Comparison of ENCODE assay signal across 15 cellular contexts in the genomic region with DNA sequence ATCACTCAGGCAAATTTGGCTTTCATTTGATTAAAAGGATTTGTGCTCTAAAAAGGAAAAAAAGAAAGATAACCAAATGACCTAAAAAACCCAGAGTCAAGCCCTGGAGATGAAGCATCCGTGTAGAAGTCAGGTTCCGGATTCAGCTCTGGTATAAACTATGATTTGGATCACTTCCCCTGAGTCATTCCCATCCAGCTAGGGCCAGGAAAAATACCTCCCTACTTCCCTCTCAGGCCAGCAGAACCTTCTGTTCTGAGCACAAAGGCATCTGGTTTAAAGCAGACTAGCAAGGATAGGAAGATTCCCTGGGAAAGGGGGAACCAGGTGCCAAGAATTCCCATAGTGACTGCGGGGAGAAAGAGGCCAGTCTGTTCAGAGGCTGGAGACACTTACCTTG. TPM values are rescaled to one million over a fixed set of nuclear protein-coding genes. Genes with fewer than 3 reads are reported as not detected.
DNase-seq lines count a peak whose midpoint lies in the region; ATAC-seq and TF ChIP-seq lines count a peak whose summit lies in the region.
"Had no signal": no experiment of that assay in that cellular context is flagged by ENCODE, and none has a peak within 500 bp of the region (broad histone marks: within the 10 kb centered on the region; RNA-seq: fewer than 3 reads in every experiment).

No MANE protein-coding gene starts in this region.

- intact Hi-C loops in IMR-90 (cut with micrococcal nuclease) (no loop called here), tibial artery (cut with DNase I; ENCODE audit: low total_unique reads) (no loop called here)

- peak overlapping the region; percentile 59 for H3K4ac ChIP-seq in IMR-90 (ENCODE audit: low read depth, low read length)

- dilution Hi-C loops in IMR-90 (cut with HindIII; ENCODE audit: low sequenced_read_pairs, unreplicated experiment), result no loop called here

- H3K4me2 ChIP-seq in IMR-90 (ENCODE audit: low read depth, low read length), result no peak overlapping the region

- TF ChIP-seq CTCF in IMR-90 (conservative IDR thresholded peaks at IDR 0.05; ENCODE audit: low read depth, low read length) (no peak), cardiac fibroblast (IDR thresholded peaks at IDR 0.05; ENCODE audit: low read depth, low read length) (no peak), tibial artery (IDR thresholded peaks at IDR 0.05) (no peak)

- H3K27ac ChIP-seq in IMR-90 (ENCODE audit: insufficient read depth, low read length) (peak overlapping the region; percentile 71), tibial artery (peak overlapping the region; percentile 47 to 55)
- H3K27ac ChIP-seq: colonic mucosa, skin epidermis had no signal

- peaks cover 0 to 18% of the 10 kb centered on the region in 2 experiments; a peak in 3 of 4 replicates for H3K79me1 ChIP-seq in IMR-90 (ENCODE audit: low read depth in 1 of 2, low read length in 2 of 2)

- CTCF ChIA-PET in IMR-90 (lab: Yijun Ruan, JAX), result interaction anchor here (0.7 to 1.1 kb wide), 2 partner anchors 9 to 43 kb away, joined by 3 to 6 read pairs; no protein-coding TSS in a partner anchor

- H3K27me3 ChIP-seq in IMR-90 (ENCODE audit: control insufficient read depth, insufficient read depth, low read length) (no peaks in the 10 kb centered on the region), tibial artery (no peaks in the 10 kb centered on the region)
- H3K27me3 ChIP-seq: colonic mucosa, heart left ventricle had no signal

- H3K18ac ChIP-seq in IMR-90 (ENCODE audit: low read depth, low read length), result peak overlapping the region; percentile 66; the same call in 1 of the 2 replicates

- 100% methylated on average over 1 of the region's 3 CpGs; no CpG with 5 or more reads in 1 of the 2 experiments for WGBS in IMR-90 (ENCODE audit: extremely low coverage in 2 of 2, insufficient read length in 1 of 2), 2 experiments

- H2BK15ac ChIP-seq in IMR-90 (ENCODE audit: low read depth, low read length), result peak overlapping the region; percentile 23; the same call in 1 of the 3 replicates

- no peak overlapping the region for H3K4me3 ChIP-seq in IMR-90 (ENCODE audit: insufficient read depth, low read depth, low read length)
- H3K4me3 ChIP-seq in cardiac fibroblast (replicated peaks in 1 of 2; ENCODE audit: low read depth in 2 of 2, low read length in 2 of 2), result no peak overlapping the region
- H3K4me3 ChIP-seq in tibial artery, result no peak overlapping the region
- H3K4me3 ChIP-seq: colonic mucosa, heart left ventricle, skin epidermis had no signal

- peak overlapping the region; percentile 67 for H4K5ac ChIP-seq in IMR-90 (ENCODE audit: low read depth, low read length)

- DNase-seq in IMR-90, result peak; percentile 81
- peak; percentile 69 to 70 for DNase-seq in cardiac fibroblast (ENCODE audit: low read depth in 2 of 2)
- DNase-seq in glomerular visceral epithelial cell (ENCODE audit: extremely low spot score), result peak; percentile 52
- DNase-seq in tibial artery, result no peak
- no peak for DNase-seq in NCI-H510A (lab: John Stamatoyannopoulos, UW)
- DNase-seq: activated naive CD4-positive, alpha-beta T cell; colonic mucosa; COR-L47; heart left ventricle; NCI-H1436; NCI-H748 treated with DMSO at 0.1 percent for 48 hours had no signal

- H3K4me1 ChIP-seq in IMR-90 (ENCODE audit: control insufficient read depth, insufficient read depth, low read length) (peaks cover 15% of the 10 kb centered on the region), tibial artery (peaks cover 0 to 7% (median 3%) of the 10 kb centered on the region in 4 donors)
- H3K4me1 ChIP-seq: colonic mucosa, heart left ventricle had no signal

- peaks cover 27% of the 10 kb centered on the region; the same call in 1 of the 2 replicates for H3K9me1 ChIP-seq in IMR-90 (ENCODE audit: insufficient read depth, low read length)

- BruUV-seq in IMR-90 (replicated peaks; lab: Mats Ljungman, UMichigan), result no TSS peak

- H2BK20ac ChIP-seq in IMR-90 (ENCODE audit: low read depth, low read length), result peak overlapping the region; percentile 51; the same call in 1 of the 2 replicates

- no peak for TF ChIP-seq RAD21 in IMR-90 (IDR thresholded peaks at IDR 0.05; ENCODE audit: low read length)

- H2AFZ ChIP-seq in IMR-90 (replicated peaks; ENCODE audit: low read length, poor library complexity), result no peak overlapping the region

- H4K20me1 ChIP-seq in IMR-90 (ENCODE audit: insufficient read depth, low read length), result 0 out of 2 replicates have a peak, but pooled peaks cover 3% of the 10 kb centered on the region

- H3K36me3 ChIP-seq in IMR-90 (ENCODE audit: control insufficient read depth, insufficient read depth, low read length) (peaks cover 20% of the 10 kb centered on the region; the same call in 1 of the 2 replicates), tibial artery (peaks cover 59 to 85% (median 83%) of the 10 kb centered on the region in 3 donors)

- H3K9me3 ChIP-seq in IMR-90 (ENCODE audit: control insufficient read depth, insufficient read depth, low read length), result no peaks in the 10 kb centered on the region
- no peaks in the 10 kb centered on the region for H3K9me3 ChIP-seq in tibial artery
- H3K9me3 ChIP-seq: colonic mucosa, heart left ventricle had no signal

- H2AK5ac ChIP-seq in IMR-90 (ENCODE audit: low read depth, low read length), result peak overlapping the region; percentile 75

- POLR2A ChIA-PET in IMR-90 (lab: Charles Lee; ENCODE audit: unreplicated experiment), result no interaction called here

- peak overlapping the region; percentile 65; the same call in 1 of the 2 replicates for H4K91ac ChIP-seq in IMR-90 (ENCODE audit: insufficient read depth, low read depth, low read length)

- peak; percentile 90 for ATAC-seq in IMR-90 (ENCODE audit: low read depth)
- ATAC-seq in GM18909 (IDR thresholded peaks at IDR 0.05; ENCODE audit: poor library complexity, unreplicated experiment), result no peak
- ATAC-seq in GM19324 (IDR thresholded peaks at IDR 0.05; ENCODE audit: low FRiP score, unreplicated experiment), result no peak
- ATAC-seq: Right ventricle myocardium inferior had no signal

- 0 out of 2 replicates have a peak overlapping the region, but pooled peaks have one; percentile 11 for H3K56ac ChIP-seq in IMR-90 (ENCODE audit: extremely low read depth, insufficient read depth, low read length)

- peak overlapping the region; percentile 86 for H2AK9ac ChIP-seq in IMR-90 (replicated peaks; ENCODE audit: low read depth, low read length, poor library complexity)

- peak overlapping the region; percentile 74 for H2BK5ac ChIP-seq in IMR-90 (ENCODE audit: low read depth, low read length, poor library complexity, severe bottlenecking)

- peak overlapping the region in 1 of 2 experiments; percentile 65; a peak in 2 of 4 replicates for H4K8ac ChIP-seq in IMR-90 (ENCODE audit: low read depth in 2 of 2, low read length in 2 of 2)

- H3K23ac ChIP-seq in IMR-90 (ENCODE audit: low read depth, low read length), result peak overlapping the region; percentile 30; the same call in 1 of the 2 replicates

- in situ Hi-C loops in IMR-90 (cut with MboI; ENCODE audit: low sequenced_read_pairs), result no loop called here

- H2BK120ac ChIP-seq in IMR-90 (ENCODE audit: low read depth, low read length), result peak overlapping the region; percentile 59; the same call in 1 of the 2 replicates

- TF ChIP-seq POLR2A in IMR-90 (IDR thresholded peaks at IDR 0.05; ENCODE audit: low read depth, low read length), result no peak

- H3K14ac ChIP-seq in IMR-90 (replicated peaks; ENCODE audit: low read depth, low read length), result peak overlapping the region; percentile 77

- H3K9ac ChIP-seq in IMR-90 (ENCODE audit: low read depth, low read length), result no peak overlapping the region

TF ChIP-seq in IMR-90, 13 proteins besides CTCF, POLR2A, EP300 and RAD21:
- no peak for TF ChIP-seq MAZ (IDR thresholded peaks at IDR 0.05; ENCODE audit: borderline replicate concordance, low read depth, low read length)
- TF ChIP-seq NFE2L2 (IDR thresholded peaks at IDR 0.05; ENCODE audit: low read depth, low read length), result 0 out of 2 replicates have a peak, but pooled peaks have one; percentile 50
- TF ChIP-seq CEBPB (IDR thresholded peaks at IDR 0.05; ENCODE audit: low read depth, low read length), result no peak

RNA-seq across cellular contexts. Expression of gene NDST2, which starts 25.7 kb away (rescaled TPM):
- total RNA-seq in IMR-90 (2012; rRNA removed), result 5.6 TPM in 2 replicates
- polyA plus RNA-seq in IMR-90 (2012; rRNA removed), result 14.6 and 16.5 TPM in 2 replicates
- 10.2 and 12.8 TPM in 2 replicates for polyA plus RNA-seq in IMR-90 (2012; cell fraction: cytosol; rRNA removed)
- polyA plus RNA-seq in IMR-90 (2012; cell fraction: nucleus; rRNA removed; ENCODE audit: low replicate concordance), result 61.0 and 69.6 TPM in 2 replicates

RNA-seq across cellular contexts. Expression of gene CAMK2G, which starts 37.3 kb away (rescaled TPM):
- total RNA-seq in IMR-90 (2012; rRNA removed), result 18.9 and 20.4 TPM in 2 replicates
- polyA plus RNA-seq in IMR-90 (2012; rRNA removed), result 24.0 and 25.4 TPM in 2 replicates
- 19.3 and 21.1 TPM in 2 replicates for polyA plus RNA-seq in IMR-90 (2012; cell fraction: cytosol; rRNA removed)
- polyA plus RNA-seq in IMR-90 (2012; cell fraction: nucleus; rRNA removed; ENCODE audit: low replicate concordance), result 51.4 and 75.4 TPM in 2 replicates

RNA-seq across cellular contexts. Expression of gene ZSWIM8, which starts 51.7 kb away (rescaled TPM):
- 16.8 and 16.9 TPM in 2 replicates for total RNA-seq in IMR-90 (2012; rRNA removed)
- polyA plus RNA-seq in IMR-90 (2012; rRNA removed), result 103 and 119 TPM in 2 replicates
- polyA plus RNA-seq in IMR-90 (2012; cell fraction: cytosol; rRNA removed), result 27.6 and 89.3 TPM in 2 replicates
- polyA plus RNA-seq in IMR-90 (2012; cell fraction: nucleus; rRNA removed; ENCODE audit: low replicate concordance), result 319 and 862 TPM in 2 replicates

RNA-seq across cellular contexts. Expression of gene CHCHD1, which starts 55.2 kb away (rescaled TPM):
- 11.5 and 13.9 TPM in 2 replicates for total RNA-seq in IMR-90 (2012; rRNA removed)
- 21.0 and 24.9 TPM in 2 replicates for polyA plus RNA-seq in IMR-90 (2012; rRNA removed)
- polyA plus RNA-seq in IMR-90 (2012; cell fraction: cytosol; rRNA removed), result 25.6 and 36.2 TPM in 2 replicates
- 5.7 and 15.2 TPM in 2 replicates for polyA plus RNA-seq in IMR-90 (2012; cell fraction: nucleus; rRNA removed; ENCODE audit: low replicate concordance)

Comparison
In these comparisons a context has a peak if more than half of its experiments do, and no peak if none do; other contexts are left out.
1. DNase-seq: peak in IMR-90 (single experiment), cardiac fibroblast (2 of 2) and glomerular visceral epithelial cell (single experiment); none in tibial artery (0 of 2) and NCI-H510A (single experiment).